ENCODE assay signal across 8 cellular contexts in the genomic region with DNA sequence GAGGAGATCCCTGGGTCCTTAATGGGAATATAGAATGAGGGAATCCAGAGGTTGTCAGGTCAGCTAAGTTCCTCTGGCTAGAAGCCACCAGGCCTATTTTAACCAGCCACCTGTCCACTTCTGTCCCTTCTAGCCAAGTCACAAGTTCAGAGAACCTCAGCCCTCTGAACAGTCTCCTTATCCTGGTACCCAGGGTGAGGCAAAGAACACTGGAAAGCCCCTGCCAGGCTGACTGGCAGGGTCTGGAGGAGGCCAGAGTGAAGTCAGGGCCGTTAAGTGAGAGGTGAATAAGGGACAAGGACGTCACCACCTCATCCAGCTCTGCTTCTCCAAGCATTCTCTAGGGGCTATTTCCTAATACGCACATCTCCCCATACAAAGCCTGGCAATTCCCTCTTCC. TPM values are rescaled to one million over a fixed set of nuclear protein-coding genes. Genes with fewer than 3 reads are reported as not detected.
A peak's percentile ranks its signal among the peaks of the same experiment; 100 is the strongest.
DNase-seq lines count a peak whose midpoint lies in the region; ATAC-seq and TF ChIP-seq lines count a peak whose summit lies in the region.
"Had no signal": no experiment of that assay in that cellular context is flagged by ENCODE, and none has a peak within 500 bp of the region (broad histone marks: within the 10 kb centered on the region; RNA-seq: fewer than 3 reads in every experiment).

No MANE protein-coding gene starts in this region.

- peaks cover 16% of the 10 kb centered on the region for H3K4me1 ChIP-seq in HAP-1

- ATAC-seq in T-cell (replicated peaks in 1 of 4), result no peak
- ATAC-seq: upper lobe of right lung had no signal

- no peaks in the 10 kb centered on the region for H3K9me3 Mint-ChIP-seq in T-helper 2 cell treated with Interferon-gamma antibody and Interleukin-4, amounts not matched to agents 5 μg/mL and 100 μg/mL, for 36 hours
- no peaks in the 10 kb centered on the region for H3K9me3 Mint-ChIP-seq in T-cell
- no peaks in the 10 kb centered on the region for H3K9me3 Mint-ChIP-seq in nephron progenitor cell
- no peaks in the 10 kb centered on the region for H3K9me3 Mint-ChIP-seq in mesothelial cell of epicardium

- DNase-seq in T-helper 2 cell treated with Interferon-gamma antibody and Interleukin-4, amounts not matched to agents 5 μg/mL and 100 μg/mL, for 36 hours (ENCODE audit: low spot score), result no peak
- DNase-seq in T-helper 2 cell, result no peak
- DNase-seq in T-cell, result no peak
- DNase-seq in nephron progenitor cell, result no peak
- DNase-seq in HAP-1 (ENCODE audit: low spot score in 2 of 2), result no peak
- no peak for DNase-seq in mesothelial cell of epicardium (ENCODE audit: low spot score in 2 of 2, unreplicated experiment in 2 of 2)
- DNase-seq: NCI-H2029 treated with DMSO at 0.1 percent for 48 hours, upper lobe of right lung had no signal

- no peak overlapping the region for H3K4me3 ChIP-seq in HAP-1
- H3K4me3 ChIP-seq: upper lobe of right lung had no signal

- peaks cover 42% of the 10 kb centered on the region for H3K36me3 Mint-ChIP-seq in T-helper 2 cell treated with Interferon-gamma antibody and Interleukin-4, amounts not matched to agents 5 μg/mL and 100 μg/mL, for 36 hours (ENCODE audit: low read depth)
- H3K36me3 Mint-ChIP-seq in T-cell (peaks cover 23% of the 10 kb centered on the region), nephron progenitor cell (ENCODE audit: low read depth) (peaks cover 33% of the 10 kb centered on the region), mesothelial cell of epicardium (peaks cover 14% of the 10 kb centered on the region)

- in situ Hi-C loops in HAP-1 (cut with MboI; ENCODE audit: low sequenced_read_pairs), result loop anchor here (10.0 to 25.0 kb wide), 2 partner anchors 236 to 913 kb away; a partner anchor contains a TSS

- H3K27me3 Mint-ChIP-seq in T-helper 2 cell treated with Interferon-gamma antibody and Interleukin-4, amounts not matched to agents 5 μg/mL and 100 μg/mL, for 36 hours (ENCODE audit: low read depth), result no peaks in the 10 kb centered on the region
- no peaks in the 10 kb centered on the region for H3K27me3 Mint-ChIP-seq in T-cell
- no peaks in the 10 kb centered on the region for H3K27me3 Mint-ChIP-seq in nephron progenitor cell (ENCODE audit: low read depth, poor library complexity)
- H3K27me3 Mint-ChIP-seq in mesothelial cell of epicardium (ENCODE audit: low read depth), result no peaks in the 10 kb centered on the region

- H3K36me3 ChIP-seq in HAP-1 (replicated peaks), result peaks cover 36% of the 10 kb centered on the region

- H3K4me1 Mint-ChIP-seq in T-helper 2 cell treated with Interferon-gamma antibody and Interleukin-4, amounts not matched to agents 5 μg/mL and 100 μg/mL, for 36 hours (ENCODE audit: low read depth), result peaks cover 26% of the 10 kb centered on the region
- H3K4me1 Mint-ChIP-seq in T-cell (peaks cover 43 to 49% (median 47%) of the 10 kb centered on the region in 3 donors), nephron progenitor cell (peaks cover 43% of the 10 kb centered on the region), mesothelial cell of epicardium (peaks cover 31% of the 10 kb centered on the region)

- H3K9me3 ChIP-seq in HAP-1, result no peaks in the 10 kb centered on the region
- H3K9me3 ChIP-seq: upper lobe of right lung had no signal

- no peak for TF ChIP-seq CTCF in nephron progenitor cell (IDR thresholded peaks at IDR 0.05)
- TF ChIP-seq CTCF in mesothelial cell of epicardium (IDR thresholded peaks at IDR 0.05; ENCODE audit: unreplicated experiment), result no peak

- H3K27me3 ChIP-seq in HAP-1 (ENCODE audit: low read depth), result no peaks in the 10 kb centered on the region
- H3K27me3 ChIP-seq: upper lobe of right lung had no signal

- CTCF ChIA-PET in T-cell (lab: Charles Lee), result no interaction called here

- H3K27ac Mint-ChIP-seq in T-helper 2 cell treated with Interferon-gamma antibody and Interleukin-4, amounts not matched to agents 5 μg/mL and 100 μg/mL, for 36 hours, result no peak overlapping the region
- peak overlapping the region in 1 of 2 donors; percentile 51 for H3K27ac Mint-ChIP-seq in T-cell
- H3K27ac Mint-ChIP-seq in nephron progenitor cell, result peak overlapping the region; percentile 90
- no peak overlapping the region for H3K27ac Mint-ChIP-seq in mesothelial cell of epicardium

- POLR2A ChIA-PET in T-cell (lab: Charles Lee), result interaction anchor here in 1 of 2 donors (0.6 kb wide), 1 partner anchor 244 kb away, joined by 5 read pairs; no protein-coding TSS in a partner anchor

- peak overlapping the region; percentile 96 for H3K4me3 Mint-ChIP-seq in T-helper 2 cell treated with Interferon-gamma antibody and Interleukin-4, amounts not matched to agents 5 μg/mL and 100 μg/mL, for 36 hours
- H3K4me3 Mint-ChIP-seq in T-cell (peak overlapping the region; percentile 59 to 94 (median 91)), nephron progenitor cell (peak overlapping the region; percentile 98), mesothelial cell of epicardium (no peak overlapping the region)

RNA-seq across cellular contexts. Expression of a gene that starts 2.7 kb away (rescaled TPM):
- 100 to 1,000 TPM; 109 to 131 (median 125) TPM for total RNA-seq in T-cell
- total RNA-seq in mesothelial cell of epicardium, result 122 to 132 TPM (median 130 TPM) in 3 replicates

RNA-seq across cellular contexts. Expression of a gene that starts 3.2 kb away (rescaled TPM):
- total RNA-seq in T-cell (10 to 100 TPM; 29.8 to 35.9 (median 33.3) TPM), mesothelial cell of epicardium (37.9 to 42.8 TPM (median 42.1 TPM) in 3 replicates)

RNA-seq across cellular contexts. Expression of a gene that starts 6.6 kb away (rescaled TPM):
- total RNA-seq in T-cell (100 to 1,000 TPM; 197 to 278 (median 276) TPM), mesothelial cell of epicardium (424 to 451 TPM (median 429 TPM) in 3 replicates)

RNA-seq across cellular contexts. Expression of a gene that starts 9.6 kb away (rescaled TPM):
- total RNA-seq in T-cell (10 to 100 TPM; 13.3 to 51.6 (median 43.5) TPM), mesothelial cell of epicardium (55.4 to 57.1 TPM (median 55.6 TPM) in 3 replicates)

RNA-seq across cellular contexts. Expression of a gene that starts 13.5 kb away (rescaled TPM):
- 1 to 10 TPM; 2.4 to 5.9 (median 2.9) TPM for total RNA-seq in T-cell
- 79.2 to 86.1 TPM (median 79.9 TPM) in 3 replicates for total RNA-seq in mesothelial cell of epicardium
